In genomic region chr4:84631573-84631972, GRCh38 we compare ENCODE assay signal across 31 cellular contexts. TPM values are rescaled to one million over a fixed set of nuclear protein-coding genes. Genes with fewer than 3 reads are reported as not detected.
DNase-seq lines count a peak whose midpoint lies in the region; ATAC-seq, FAIRE-seq and TF ChIP-seq lines count a peak whose summit lies in the region.
"Had no signal": no experiment of that assay in that cellular context is flagged by ENCODE, and none has a peak within 500 bp of the region (broad histone marks: within the 10 kb centered on the region; RNA-seq: fewer than 3 reads in every experiment).

No MANE protein-coding gene starts in this region.

- 79% methylated on average over 3 of the region's 3 CpGs for WGBS in HepG2 (ENCODE audit: low lambda C conversion rate)
- 48% methylated on average over 3 of the region's 3 CpGs for WGBS in right lobe of liver (ENCODE audit: insufficient coverage, low coverage, low lambda C conversion rate, missing lambda C conversion rate)
- WGBS in suprapubic skin: 47% methylated on average over 3 of the region's 3 CpGs

- intact Hi-C loops in HepG2 (cut with micrococcal nuclease; ENCODE audit: unreplicated experiment) (no loop called here), right lobe of liver (cut with DNase I) (no loop called here), lower lobe of right lung (cut with DNase I) (no loop called here)

- POLR2A ChIA-PET in HepG2 (lab: Yijun Ruan, JAX): no interaction called here

- H3K9ac ChIP-seq in HepG2 (ENCODE audit: insufficient read depth, low read depth, low read length): no peak overlapping the region

- no peak for FAIRE-seq in HepG2 (lab: Jason Lieb, UNC)
- FAIRE-seq: TTC549 had no signal

- H3K36me3 ChIP-seq in HepG2 (replicated peaks in 1 of 2; ENCODE audit: control insufficient read depth in 1 of 2, insufficient read depth in 2 of 2, low read length in 2 of 2) (no peaks in the 10 kb centered on the region), right lobe of liver (no peaks in the 10 kb centered on the region), brain microvascular endothelial cell (replicated peaks) (no peaks in the 10 kb centered on the region), suprapubic skin (peaks cover 6% of the 10 kb centered on the region), lower lobe of right lung (no peaks in the 10 kb centered on the region)
- H3K36me3 ChIP-seq: left lung, right atrium auricular region, stomach, thyroid gland, uterus had no signal

- no peak for TF ChIP-seq POLR2A in HepG2 (IDR thresholded peaks at IDR 0.05; ENCODE audit: insufficient read depth in 1 of 2, low read depth in 2 of 2, low read length in 2 of 2)
- no peak for TF ChIP-seq POLR2A in right lobe of liver (IDR thresholded peaks at IDR 0.05)
- no peak for TF ChIP-seq POLR2A in suprapubic skin (IDR thresholded peaks at IDR 0.05)

- TF ChIP-seq RAD21 in HepG2 (CRISPR knock-in tag; IDR thresholded peaks at IDR 0.05): no peak

- no peaks in the 10 kb centered on the region for H3K27me3 ChIP-seq in HepG2 (ENCODE audit: control insufficient read depth in 1 of 2, insufficient read depth in 2 of 2, low read length in 2 of 2)
- H3K27me3 ChIP-seq in right lobe of liver: no peaks in the 10 kb centered on the region
- H3K27me3 ChIP-seq in brain microvascular endothelial cell (replicated peaks): no peaks in the 10 kb centered on the region
- H3K27me3 ChIP-seq in suprapubic skin: no peaks in the 10 kb centered on the region
- no peaks in the 10 kb centered on the region for H3K27me3 ChIP-seq in lower lobe of right lung (ENCODE audit: low read depth)
- H3K27me3 ChIP-seq: left lung, right atrium auricular region, stomach, thyroid gland, uterus had no signal

- H2AFZ ChIP-seq in HepG2 (ENCODE audit: low read length): no peak overlapping the region
- H2AFZ ChIP-seq: PC-9 had no signal

- H3K4me3 ChIP-seq in HepG2 (replicated peaks in 1 of 3; ENCODE audit: insufficient read depth in 1 of 3, low read depth in 2 of 3, low read length in 3 of 3) (no peak overlapping the region), right lobe of liver (no peak overlapping the region), brain microvascular endothelial cell (ENCODE audit: low read depth, low read length) (no peak overlapping the region), suprapubic skin (no peak overlapping the region), lower lobe of right lung (no peak overlapping the region)
- H3K4me3 ChIP-seq: left lung, PC-9, right atrium auricular region, stomach, thyroid gland, uterus had no signal

- CTCF ChIA-PET in HepG2 (lab: Yijun Ruan, JAX; ENCODE audit: low intra/inter-chr PET ratio, low total read pairs): no interaction called here

- no peaks in the 10 kb centered on the region for H3K4me1 ChIP-seq in HepG2 (ENCODE audit: insufficient read depth, low read length)
- H3K4me1 ChIP-seq in right lobe of liver: no peaks in the 10 kb centered on the region
- no peaks in the 10 kb centered on the region for H3K4me1 ChIP-seq in suprapubic skin
- no peaks in the 10 kb centered on the region for H3K4me1 ChIP-seq in lower lobe of right lung
- H3K4me1 ChIP-seq: left lung, right atrium auricular region, stomach, uterus had no signal

- ATAC-seq in HepG2 (no peak), right lobe of liver (no peak), GM21367 (IDR thresholded peaks at IDR 0.05; ENCODE audit: unreplicated experiment) (no peak), lower lobe of right lung (no peak)
- ATAC-seq: activated CD8-positive, alpha-beta T cell treated with anti-CD3 and anti-CD28 coated beads for 36 hours; activated T-helper 17 cell treated with anti-CD3 and anti-CD28 coated beads, Interleukin-2, amount 50 U/mL, for 72 hours; HCT116; SK-N-SH treated with all-trans-retinoic acid at 6 μM for 48 hours had no signal

- no peaks in the 10 kb centered on the region for H4K20me1 ChIP-seq in HepG2 (ENCODE audit: insufficient read depth, low read length)

- H3K4me2 ChIP-seq in HepG2 (ENCODE audit: low read depth, low read length): no peak overlapping the region
- H3K4me2 ChIP-seq: PC-9 had no signal

- no peak for DNase-seq in HepG2 (ENCODE audit: low spot score)
- no peak for DNase-seq in right lobe of liver
- DNase-seq in brain microvascular endothelial cell: no peak
- peak; percentile 9 for DNase-seq in fibroblast of peridontal ligament (ENCODE audit: extremely low read depth)
- DNase-seq in suprapubic skin (ENCODE audit: low spot score in 2 of 2): no peak
- DNase-seq in OCI-M2 (lab: John Stamatoyannopoulos, UW; ENCODE audit: unreplicated experiment): no peak
- no peak for DNase-seq in lower lobe of right lung
- DNase-seq: activated CD4-positive, CD25-positive, alpha-beta regulatory T cell treated with anti-CD3 and anti-CD28 coated beads, Interleukin-2, amount 50 U/mL, for 72 hours; activated CD8-positive, alpha-beta T cell treated with anti-CD3 and anti-CD28 coated beads for 36 hours; activated naive CD4-positive, alpha-beta T cell treated with anti-CD3 and anti-CD28 coated beads, Interleukin-2, amount 50 U/mL, for 16 hours; AML-193; amygdala; CD4-positive, alpha-beta T cell; central memory CD4-positive, alpha-beta T cell; DND-41; left lung; NCI-H1694; NCI-H2171; NCI-H510A treated with DMSO at 0.1 percent for 48 hours; NK-92 treated with Interleukin-12 subunit alpha and Interleukin-12 subunit beta, amount 100 ng/mL, for 24 hours; PC-9; Right ventricle myocardium superior; stomach; thyroid gland; uterus had no signal

- TF ChIP-seq CTCF in HepG2 (CRISPR knock-in tag; IDR thresholded peaks at IDR 0.05) (no peak), right lobe of liver (IDR thresholded peaks at IDR 0.05) (no peak), brain microvascular endothelial cell (IDR thresholded peaks at IDR 0.05; ENCODE audit: low read depth, low read length, missing control alignments) (no peak), suprapubic skin (IDR thresholded peaks at IDR 0.05) (no peak), lower lobe of right lung (IDR thresholded peaks at IDR 0.05) (no peak)

- H3K27ac ChIP-seq in HepG2 (ENCODE audit: extremely low read length, insufficient read depth, low read length) (no peak overlapping the region), right lobe of liver (no peak overlapping the region), brain microvascular endothelial cell (peak overlapping the region; percentile 12), suprapubic skin (peak overlapping the region; percentile 30), lower lobe of right lung (no peak overlapping the region)
- H3K27ac ChIP-seq: PC-9, right atrium auricular region, stomach, thyroid gland, uterus had no signal

- H3K79me2 ChIP-seq in HepG2 (ENCODE audit: insufficient read depth, low read length): no peaks in the 10 kb centered on the region

- H3K9me3 ChIP-seq in HepG2 (ENCODE audit: low read length) (no peaks in the 10 kb centered on the region), right lobe of liver (no peaks in the 10 kb centered on the region), suprapubic skin (no peaks in the 10 kb centered on the region), lower lobe of right lung (no peaks in the 10 kb centered on the region)
- H3K9me3 ChIP-seq: left lung, right atrium auricular region, stomach, thyroid gland, uterus had no signal

- TF ChIP-seq EP300 in HepG2 (IDR thresholded peaks at IDR 0.05; ENCODE audit: low read depth in 2 of 2, low read length in 2 of 2) (no peak), HepG2 (CRISPR knock-in tag; IDR thresholded peaks at IDR 0.05; ENCODE audit: borderline replicate concordance) (no peak), suprapubic skin (IDR thresholded peaks at IDR 0.05) (no peak)

- BruUV-seq in HepG2 (replicated peaks; lab: Mats Ljungman, UMichigan): no TSS peak

- in situ Hi-C loops in HepG2 (cut with HindIII; ENCODE audit: extremely low pct_ligation_motif_present, low pct_unique_long_range_greater_than_20kb) (no loop called here), brain microvascular endothelial cell (cut with HindIII; ENCODE audit: low pct_ligation_motif_present, low sequenced_read_pairs) (no loop called here)

RNA-seq across cellular contexts. Expression of gene CDS1, which starts 48.6 kb away (rescaled TPM):
- 2.1 TPM in 2 replicates for total RNA-seq in HepG2 (2016; rRNA removed; fragmentation: Illumina TruSeq; extraction: Trizol)
- 0.40 and 0.44 TPM in 2 replicates for total RNA-seq in HepG2 (2016; cell fraction: cytosol; rRNA removed; fragmentation: Illumina TruSeq; extraction: Trizol; ENCODE audit: low read depth)
- 1.8 and 2.1 TPM in 2 replicates for total RNA-seq in HepG2 (2016; cell fraction: insoluble cytoplasmic fraction; rRNA removed; fragmentation: Illumina TruSeq; extraction: Trizol)
- 1.6 and 2.2 TPM in 2 replicates for total RNA-seq in HepG2 (2016; cell fraction: membrane; rRNA removed; fragmentation: Illumina TruSeq; extraction: Trizol)
- total RNA-seq in HepG2 (2016; cell fraction: nucleus; rRNA removed; fragmentation: Illumina TruSeq; extraction: Trizol): 3.1 and 3.2 TPM in 2 replicates
- polyA plus RNA-seq in HepG2 (2011; rRNA removed): 3.1 and 3.2 TPM in 2 replicates
- polyA plus RNA-seq in HepG2 (2011; cell fraction: cytosol; rRNA removed): 1.7 and 2.9 TPM in 2 replicates
- 1.4 and 1.8 TPM in 2 replicates for polyA plus RNA-seq in HepG2 (2011; cell fraction: nucleus; rRNA removed)
- 1.7 and 1.8 TPM in 2 replicates for polyA plus RNA-seq in HepG2 (2012)
- polyA plus RNA-seq in HepG2 (2016; cell fraction: cytosol; fragmentation: Illumina TruSeq; extraction: Trizol; ENCODE audit: low read depth): 0.34 and 0.45 TPM in 2 replicates
- polyA plus RNA-seq in HepG2 (2016; cell fraction: insoluble cytoplasmic fraction; fragmentation: Illumina TruSeq; extraction: Trizol; ENCODE audit: low read depth): 2.3 and 3.1 TPM in 2 replicates
- 1.3 and 1.5 TPM in 2 replicates for polyA plus RNA-seq in HepG2 (2016; cell fraction: membrane; fragmentation: Illumina TruSeq; extraction: Trizol; ENCODE audit: low read depth)
- polyA plus RNA-seq in HepG2 (2016; cell fraction: nucleus; fragmentation: Illumina TruSeq; extraction: Trizol; ENCODE audit: insufficient read depth, low read depth): 3.3 and 4.5 TPM in 2 replicates
- 1.4 and 5.8 TPM in 2 replicates for polyA minus RNA-seq in HepG2 (2011; rRNA and poly(A)+ RNA removed; ENCODE audit: low replicate concordance)
- 2.6 and 2.7 TPM in 2 replicates for polyA minus RNA-seq in HepG2 (2011; cell fraction: cytosol; rRNA and poly(A)+ RNA removed)
- polyA minus RNA-seq in HepG2 (2011; cell fraction: nucleus; rRNA and poly(A)+ RNA removed): 3.3 and 4.0 TPM in 2 replicates
- 10 to 100 TPM in 1 of 6 experiments, under 1 TPM in 5; 0.06 to 11.2 (median 0.45) TPM for total RNA-seq in right lobe of liver
- total RNA-seq in suprapubic skin: 10 to 100 TPM; 21.6 to 36.2 (median 24.0) TPM
- total RNA-seq in lower lobe of right lung: 24.4 TPM

Comparison
In these comparisons a context has a peak if more than half of its experiments do, and no peak if none do; other contexts are left out.
1. H3K27ac ChIP-seq: peak in brain microvascular endothelial cell (single experiment) and suprapubic skin (single experiment); none in HepG2 (single experiment), right lobe of liver (0 of 3) and lower lobe of right lung (single experiment).